Comparison of ENCODE assay signal across 1 cellular context in genomic region chr14:23114669-23115491, GRCh38.
TF ChIP-seq lines count a peak whose summit lies in the region.

No MANE protein-coding gene starts in this region.

TF ChIP-seq in GM23338, 12 proteins besides CTCF, POLR2A, EP300 and RAD21 (continued from another document):
- TF ChIP-seq, protein P1, sequence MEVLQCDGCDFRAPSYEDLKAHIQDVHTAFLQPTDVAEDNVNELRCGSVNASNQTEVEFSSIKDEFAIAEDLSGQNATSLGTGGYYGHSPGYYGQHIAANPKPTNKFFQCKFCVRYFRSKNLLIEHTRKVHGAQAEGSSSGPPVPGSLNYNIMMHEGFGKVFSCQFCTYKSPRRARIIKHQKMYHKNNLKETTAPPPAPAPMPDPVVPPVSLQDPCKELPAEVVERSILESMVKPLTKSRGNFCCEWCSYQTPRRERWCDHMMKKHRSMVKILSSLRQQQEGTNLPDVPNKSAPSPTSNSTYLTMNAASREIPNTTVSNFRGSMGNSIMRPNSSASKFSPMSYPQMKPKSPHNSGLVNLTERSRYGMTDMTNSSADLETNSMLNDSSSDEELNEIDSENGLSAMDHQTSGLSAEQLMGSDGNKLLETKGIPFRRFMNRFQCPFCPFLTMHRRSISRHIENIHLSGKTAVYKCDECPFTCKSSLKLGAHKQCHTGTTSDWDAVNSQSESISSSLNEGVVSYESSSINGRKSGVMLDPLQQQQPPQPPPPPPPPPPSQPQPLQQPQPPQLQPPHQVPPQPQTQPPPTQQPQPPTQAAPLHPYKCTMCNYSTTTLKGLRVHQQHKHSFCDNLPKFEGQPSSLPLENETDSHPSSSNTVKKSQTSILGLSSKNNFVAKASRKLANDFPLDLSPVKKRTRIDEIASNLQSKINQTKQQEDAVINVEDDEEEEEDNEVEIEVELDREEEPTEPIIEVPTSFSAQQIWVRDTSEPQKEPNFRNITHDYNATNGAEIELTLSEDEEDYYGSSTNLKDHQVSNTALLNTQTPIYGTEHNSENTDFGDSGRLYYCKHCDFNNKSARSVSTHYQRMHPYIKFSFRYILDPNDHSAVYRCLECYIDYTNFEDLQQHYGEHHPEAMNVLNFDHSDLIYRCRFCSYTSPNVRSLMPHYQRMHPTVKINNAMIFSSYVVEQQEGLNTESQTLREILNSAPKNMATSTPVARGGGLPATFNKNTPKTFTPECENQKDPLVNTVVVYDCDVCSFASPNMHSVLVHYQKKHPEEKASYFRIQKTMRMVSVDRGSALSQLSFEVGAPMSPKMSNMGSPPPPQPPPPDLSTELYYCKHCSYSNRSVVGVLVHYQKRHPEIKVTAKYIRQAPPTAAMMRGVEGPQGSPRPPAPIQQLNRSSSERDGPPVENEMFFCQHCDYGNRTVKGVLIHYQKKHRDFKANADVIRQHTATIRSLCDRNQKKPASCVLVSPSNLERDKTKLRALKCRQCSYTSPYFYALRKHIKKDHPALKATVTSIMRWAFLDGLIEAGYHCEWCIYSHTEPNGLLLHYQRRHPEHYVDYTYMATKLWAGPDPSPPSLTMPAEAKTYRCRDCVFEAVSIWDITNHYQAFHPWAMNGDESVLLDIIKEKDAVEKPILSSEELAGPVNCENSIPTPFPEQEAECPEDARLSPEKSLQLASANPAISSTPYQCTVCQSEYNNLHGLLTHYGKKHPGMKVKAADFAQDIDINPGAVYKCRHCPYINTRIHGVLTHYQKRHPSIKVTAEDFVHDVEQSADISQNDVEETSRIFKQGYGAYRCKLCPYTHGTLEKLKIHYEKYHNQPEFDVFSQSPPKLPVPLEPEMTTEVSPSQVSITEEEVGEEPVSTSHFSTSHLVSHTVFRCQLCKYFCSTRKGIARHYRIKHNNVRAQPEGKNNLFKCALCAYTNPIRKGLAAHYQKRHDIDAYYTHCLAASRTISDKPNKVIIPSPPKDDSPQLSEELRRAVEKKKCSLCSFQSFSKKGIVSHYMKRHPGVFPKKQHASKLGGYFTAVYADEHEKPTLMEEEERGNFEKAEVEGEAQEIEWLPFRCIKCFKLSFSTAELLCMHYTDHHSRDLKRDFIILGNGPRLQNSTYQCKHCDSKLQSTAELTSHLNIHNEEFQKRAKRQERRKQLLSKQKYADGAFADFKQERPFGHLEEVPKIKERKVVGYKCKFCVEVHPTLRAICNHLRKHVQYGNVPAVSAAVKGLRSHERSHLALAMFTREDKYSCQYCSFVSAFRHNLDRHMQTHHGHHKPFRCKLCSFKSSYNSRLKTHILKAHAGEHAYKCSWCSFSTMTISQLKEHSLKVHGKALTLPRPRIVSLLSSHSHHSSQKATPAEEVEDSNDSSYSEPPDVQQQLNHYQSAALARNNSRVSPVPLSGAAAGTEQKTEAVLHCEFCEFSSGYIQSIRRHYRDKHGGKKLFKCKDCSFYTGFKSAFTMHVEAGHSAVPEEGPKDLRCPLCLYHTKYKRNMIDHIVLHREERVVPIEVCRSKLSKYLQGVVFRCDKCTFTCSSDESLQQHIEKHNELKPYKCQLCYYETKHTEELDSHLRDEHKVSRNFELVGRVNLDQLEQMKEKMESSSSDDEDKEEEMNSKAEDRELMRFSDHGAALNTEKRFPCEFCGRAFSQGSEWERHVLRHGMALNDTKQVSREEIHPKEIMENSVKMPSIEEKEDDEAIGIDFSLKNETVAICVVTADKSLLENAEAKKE (CRISPR knock-in tag; IDR thresholded peaks at IDR 0.05): no peak
- TF ChIP-seq EZH2phosphoT487 (IDR thresholded peaks at IDR 0.05; ENCODE audit: unreplicated experiment): no peak
